13 cellular contexts compared by ENCODE assay signal in the genomic region with DNA sequence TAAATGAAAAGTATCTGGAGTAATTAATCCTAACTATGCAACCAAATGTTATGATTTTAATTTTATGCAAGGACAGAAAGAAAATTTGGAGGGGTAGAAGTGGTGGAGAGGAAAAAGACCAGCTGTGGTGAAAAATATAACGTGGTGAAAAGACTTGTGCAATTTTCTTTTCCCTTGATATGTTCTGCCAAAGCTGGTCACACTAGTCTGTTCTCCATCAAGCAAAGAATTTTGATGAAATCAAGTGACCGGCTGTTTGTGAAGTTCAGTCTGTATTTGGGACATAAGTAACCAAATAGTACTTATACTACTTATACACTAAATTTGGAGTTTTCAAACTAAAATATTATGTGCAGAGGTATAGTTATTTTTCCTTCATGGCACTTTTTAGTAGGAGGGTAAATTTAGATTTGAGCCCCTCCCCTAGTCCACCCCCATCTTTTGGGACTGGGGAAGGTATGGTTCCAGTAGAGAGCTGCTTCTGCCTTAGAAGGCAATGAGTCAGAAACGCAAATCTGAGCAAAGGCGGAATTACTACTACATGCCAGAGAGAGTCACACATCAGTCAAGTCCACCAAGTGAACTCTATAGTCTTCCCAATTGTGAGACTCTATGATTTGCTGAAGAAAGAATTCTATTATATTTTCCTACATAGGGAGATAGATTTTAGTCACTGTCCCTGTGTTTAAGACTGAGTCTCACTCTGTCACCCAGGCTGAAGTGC.
DNase-seq lines count a peak whose midpoint lies in the region; ATAC-seq and TF ChIP-seq lines count a peak whose summit lies in the region.
"Had no signal": no experiment of that assay in that cellular context is flagged by ENCODE, and none has a peak within 500 bp of the region (broad histone marks: within the 10 kb centered on the region; RNA-seq: fewer than 3 reads in every experiment).

No MANE protein-coding gene starts in this region.

- H3K9me3 Mint-ChIP-seq in HFFc6 (no peaks in the 10 kb centered on the region), endodermal cell (no peaks in the 10 kb centered on the region)
- H3K9me3 Mint-ChIP-seq: activated naive CD4-positive, alpha-beta T cell treated with anti-CD3 and anti-CD28 coated beads for 36 hours; dendritic cell treated with granulocyte-macrophage colony-stimulating factor and Interleukin-4, amounts not matched to agents 40 ng/mL and 50 ng/mL, for 4 days; T-helper 2 cell treated with Interferon-gamma antibody and Interleukin-4, amounts not matched to agents 5 μg/mL and 100 μg/mL, for 36 hours had no signal

- H3K27me3 Mint-ChIP-seq in HFFc6 (ENCODE audit: insufficient read depth) (peaks cover 2% of the 10 kb centered on the region; the same call in 1 of the 2 replicates), endodermal cell (ENCODE audit: insufficient read depth) (peaks cover 8% of the 10 kb centered on the region)
- H3K27me3 Mint-ChIP-seq: dendritic cell treated with granulocyte-macrophage colony-stimulating factor and Interleukin-4, amounts not matched to agents 40 ng/mL and 50 ng/mL, for 4 days had no signal

- H3K27ac ChIP-seq in RWPE2 (ENCODE audit: poor library complexity, severe bottlenecking) (no peak overlapping the region), endodermal cell (ENCODE audit: low read depth, low read length) (no peak overlapping the region)
- H3K27ac ChIP-seq: neutrophil, upper lobe of left lung had no signal

- H3K27ac Mint-ChIP-seq in HFFc6 (no peak overlapping the region), endodermal cell (no peak overlapping the region)
- H3K27ac Mint-ChIP-seq: activated naive CD4-positive, alpha-beta T cell treated with anti-CD3 and anti-CD28 coated beads for 36 hours; dendritic cell treated with granulocyte-macrophage colony-stimulating factor and Interleukin-4, amounts not matched to agents 40 ng/mL and 50 ng/mL, for 4 days; T-helper 2 cell treated with Interferon-gamma antibody and Interleukin-4, amounts not matched to agents 5 μg/mL and 100 μg/mL, for 36 hours had no signal

- no peaks in the 10 kb centered on the region for H3K36me3 ChIP-seq in RWPE2 (ENCODE audit: low read depth)
- H3K36me3 ChIP-seq in endodermal cell (ENCODE audit: control insufficient read depth, insufficient read depth, low read length): no peaks in the 10 kb centered on the region
- H3K36me3 ChIP-seq: neutrophil, upper lobe of left lung had no signal

- WGBS in endodermal cell (ENCODE audit: insufficient coverage in 1 of 2, insufficient read length in 1 of 2), 2 experiments: 86% methylated on average over 4 of the region's 4 CpGs; no CpG with 5 or more reads in 1 of the 2 experiments

- peak; percentile 74 for ATAC-seq in RWPE2 (ENCODE audit: low read depth)
- ATAC-seq in HG03025 (IDR thresholded peaks at IDR 0.05; ENCODE audit: low FRiP score, unreplicated experiment): no peak
- no peak for ATAC-seq in HG03135 (IDR thresholded peaks at IDR 0.05; ENCODE audit: unreplicated experiment)

- H3K4me1 Mint-ChIP-seq in HFFc6 (ENCODE audit: low read depth): peaks cover 52% of the 10 kb centered on the region
- H3K4me1 Mint-ChIP-seq in endodermal cell: peaks cover 9% of the 10 kb centered on the region

- peaks cover 32% of the 10 kb centered on the region for H3K4me1 ChIP-seq in RWPE2 (ENCODE audit: insufficient read depth, poor library complexity, severe bottlenecking)
- no peaks in the 10 kb centered on the region for H3K4me1 ChIP-seq in endodermal cell (ENCODE audit: control insufficient read depth, insufficient read depth, low read length)
- H3K4me1 ChIP-seq: upper lobe of left lung had no signal

- H3K9me3 ChIP-seq in RWPE2 (ENCODE audit: severe bottlenecking) (no peaks in the 10 kb centered on the region), endodermal cell (ENCODE audit: control insufficient read depth, low read length) (no peaks in the 10 kb centered on the region)
- H3K9me3 ChIP-seq: neutrophil, upper lobe of left lung had no signal

- H3K9ac ChIP-seq in endodermal cell (ENCODE audit: extremely low read depth, low read length, poor library complexity, severe bottlenecking): no peak overlapping the region

- H3K4me3 ChIP-seq in RWPE2 (ENCODE audit: severe bottlenecking) (no peak overlapping the region), fibroblast of mammary gland (ENCODE audit: control insufficient read depth, low read depth, low read length) (no peak overlapping the region), endodermal cell (ENCODE audit: low read length) (no peak overlapping the region)
- H3K4me3 ChIP-seq: upper lobe of left lung had no signal

- H3K27me3 ChIP-seq in RWPE2 (ENCODE audit: insufficient read depth, poor library complexity, severe bottlenecking) (no peaks in the 10 kb centered on the region), endodermal cell (ENCODE audit: control insufficient read depth, insufficient read depth, low read length, poor library complexity, severe bottlenecking) (peaks cover 9% of the 10 kb centered on the region)
- H3K27me3 ChIP-seq: neutrophil, upper lobe of left lung had no signal

- H3K36me3 Mint-ChIP-seq in HFFc6 (ENCODE audit: low read depth) (no peaks in the 10 kb centered on the region), endodermal cell (ENCODE audit: low read depth) (no peaks in the 10 kb centered on the region)

- H3K4me3 Mint-ChIP-seq in HFFc6 (no peak overlapping the region), endodermal cell (no peak overlapping the region)
- H3K4me3 Mint-ChIP-seq: activated naive CD4-positive, alpha-beta T cell treated with anti-CD3 and anti-CD28 coated beads for 36 hours; dendritic cell treated with granulocyte-macrophage colony-stimulating factor and Interleukin-4, amounts not matched to agents 40 ng/mL and 50 ng/mL, for 4 days; T-helper 2 cell treated with Interferon-gamma antibody and Interleukin-4, amounts not matched to agents 5 μg/mL and 100 μg/mL, for 36 hours had no signal

- peak; percentile 52 for TF ChIP-seq CTCF in HFFc6 (IDR thresholded peaks at IDR 0.05)
- TF ChIP-seq CTCF in RWPE2 (IDR thresholded peaks at IDR 0.05; ENCODE audit: poor library complexity, severe bottlenecking): peak; percentile 94
- TF ChIP-seq CTCF in fibroblast of mammary gland (conservative IDR thresholded peaks at IDR 0.05; ENCODE audit: control insufficient read depth, insufficient read depth, low read depth, low read length): no peak
- no peak for TF ChIP-seq CTCF in endodermal cell (conservative IDR thresholded peaks at IDR 0.05)

- peak; percentile 6 for DNase-seq in AG08395 (ENCODE audit: low spot score)
- DNase-seq in HFFc6: no peak
- DNase-seq in RWPE2 (ENCODE audit: low spot score): no peak
- DNase-seq in fibroblast of mammary gland (ENCODE audit: low read depth): peak; percentile 59
- no peak for DNase-seq in endodermal cell
- DNase-seq in NCI-H748 (lab: John Stamatoyannopoulos, UW; ENCODE audit: unreplicated experiment): no peak

Comparison
In these comparisons a context has a peak if more than half of its experiments do, and no peak if none do; other contexts are left out.
1. DNase-seq: peak in AG08395 (single experiment) and fibroblast of mammary gland (single experiment); none in HFFc6 (single experiment), RWPE2 (single experiment), endodermal cell (single experiment) and NCI-H748 (single experiment).
2. CTCF ChIP-seq: peak in HFFc6 (single experiment) and RWPE2 (single experiment); none in fibroblast of mammary gland (single experiment) and endodermal cell (single experiment).